In the genomic region with DNA sequence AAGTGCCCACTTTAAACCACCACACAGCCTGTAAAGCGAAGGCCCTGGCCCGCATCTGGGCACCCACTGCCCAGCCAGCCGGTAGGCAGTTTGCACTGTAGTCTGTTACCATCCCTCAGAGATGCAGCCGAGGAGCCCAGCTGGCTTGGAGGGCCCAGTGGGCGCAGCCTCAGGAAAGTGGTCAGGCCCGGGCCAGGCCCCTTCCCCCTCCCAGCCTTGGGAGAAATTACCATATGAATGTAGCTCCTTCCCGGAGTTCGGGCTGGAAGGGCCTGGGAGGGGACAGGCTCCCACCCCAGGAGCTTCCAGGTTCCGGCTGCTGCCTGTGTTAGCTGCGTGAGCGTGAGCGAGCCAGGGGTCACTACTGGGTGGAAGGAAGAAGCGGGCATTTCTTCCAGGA, we compare ENCODE assay signal across 9 cellular contexts.
A peak's percentile ranks its signal among the peaks of the same experiment; 100 is the strongest.
DNase-seq lines count a peak whose midpoint lies in the region; ATAC-seq, FAIRE-seq and TF ChIP-seq lines count a peak whose summit lies in the region.
"Had no signal": no experiment of that assay in that cellular context is flagged by ENCODE, and none has a peak within 500 bp of the region (broad histone marks: within the 10 kb centered on the region; RNA-seq: fewer than 3 reads in every experiment).

No MANE protein-coding gene starts in this region.

- no peak for FAIRE-seq in pancreas (lab: Jason Lieb, UNC)

- WGBS in pancreas, 2 donors, result 87 to 88% methylated on average over 13 of the region's 13 CpGs

- ATAC-seq in effector memory CD8-positive, alpha-beta T cell (replicated peaks), result peak; percentile 9
- no peak for ATAC-seq in pancreas

- BruUV-seq in A673 (replicated peaks; lab: Mats Ljungman, UMichigan), result no TSS peak

- peak overlapping the region; percentile 79 to 83 for H3K4me3 Mint-ChIP-seq in effector memory CD8-positive, alpha-beta T cell

- peaks cover 38% of the 10 kb centered on the region for H3K36me3 Mint-ChIP-seq in effector memory CD8-positive, alpha-beta T cell (ENCODE audit: insufficient read depth)

- peak overlapping the region; percentile 89 to 96 for H3K27ac Mint-ChIP-seq in effector memory CD8-positive, alpha-beta T cell

- H3K27ac ChIP-seq in A673 (ENCODE audit: low read depth, low read length, poor library complexity, severe bottlenecking), result peak overlapping the region; percentile 71
- peak overlapping the region; percentile 39 for H3K27ac ChIP-seq in muscle layer of duodenum (ENCODE audit: low read length)
- H3K27ac ChIP-seq in pancreas, result peak overlapping the region in 2 of 4 donors; percentile 41 to 44

- CTCF ChIA-PET in A673 (lab: Charles Lee), result interaction anchor here (0.7 kb wide), 1 partner anchor 133 kb away, joined by 3 read pairs; no protein-coding TSS in a partner anchor

- H3K4me3 ChIP-seq in A673 (ENCODE audit: low read depth, low read length, poor library complexity, severe bottlenecking), result no peak overlapping the region
- no peak overlapping the region for H3K4me3 ChIP-seq in muscle layer of duodenum (ENCODE audit: low read depth in 1 of 2, low read length in 2 of 2)
- H3K4me3 ChIP-seq in pancreas, result no peak overlapping the region

- H3K36me3 ChIP-seq in A673 (ENCODE audit: insufficient read depth, low read length, poor library complexity, severe bottlenecking), result no peaks in the 10 kb centered on the region
- H3K36me3 ChIP-seq in muscle layer of duodenum (ENCODE audit: control insufficient read depth in 1 of 2, insufficient read depth in 2 of 2, low read length in 2 of 2), result no peaks in the 10 kb centered on the region
- H3K36me3 ChIP-seq in pancreas, result no peaks in the 10 kb centered on the region

- H3K4me1 ChIP-seq in A673 (ENCODE audit: insufficient read depth, low read length, poor library complexity, severe bottlenecking), result peaks cover 39% of the 10 kb centered on the region
- H3K4me1 ChIP-seq in muscle layer of duodenum (ENCODE audit: control insufficient read depth in 1 of 2, insufficient read depth in 2 of 2, low read length in 2 of 2), result peaks cover 24 to 42% of the 10 kb centered on the region in 2 donors
- H3K4me1 ChIP-seq in pancreas, result peaks cover 0 to 11% (median 0%) of the 10 kb centered on the region in 3 donors

- H3K9me3 Mint-ChIP-seq in effector memory CD8-positive, alpha-beta T cell, result no peaks in the 10 kb centered on the region

- H3K27me3 ChIP-seq in A673 (replicated peaks; ENCODE audit: insufficient read depth, low read depth, low read length, poor library complexity), result no peaks in the 10 kb centered on the region
- H3K27me3 ChIP-seq in muscle layer of duodenum (ENCODE audit: low read depth, low read length), result no peaks in the 10 kb centered on the region
- no peaks in the 10 kb centered on the region for H3K27me3 ChIP-seq in pancreas

- peaks cover 70 to 81% of the 10 kb centered on the region in 2 donors for H3K4me1 Mint-ChIP-seq in effector memory CD8-positive, alpha-beta T cell (ENCODE audit: low read depth in 2 of 2)

- no peaks in the 10 kb centered on the region for H3K27me3 Mint-ChIP-seq in effector memory CD8-positive, alpha-beta T cell

- no peaks in the 10 kb centered on the region for H3K9me3 ChIP-seq in A673 (ENCODE audit: low read depth, low read length, poor library complexity, severe bottlenecking)
- H3K9me3 ChIP-seq in muscle layer of duodenum (ENCODE audit: control insufficient read depth in 1 of 2, low read length in 2 of 2), result no peaks in the 10 kb centered on the region
- no peaks in the 10 kb centered on the region for H3K9me3 ChIP-seq in pancreas

- intact Hi-C loops in A673 (cut with micrococcal nuclease; ENCODE audit: unreplicated experiment) (no loop called here), pancreas (cut with DNase I) (no loop called here)

- no peak for TF ChIP-seq CTCF in A673 (conservative IDR thresholded peaks at IDR 0.05; ENCODE audit: low read depth, low read length)
- TF ChIP-seq CTCF in pancreas (IDR thresholded peaks at IDR 0.05), result no peak

- DNase-seq in A673 (ENCODE audit: low spot score) (no peak), NCI-H2227 (lab: John Stamatoyannopoulos, UW; ENCODE audit: unreplicated experiment) (peak; percentile 68), NOMO-1 treated with DMSO at 0.1 percent for 48 hours (lab: John Stamatoyannopoulos, UW; ENCODE audit: unreplicated experiment) (no peak), occipital lobe (lab: John Stamatoyannopoulos, UW) (no peak), pancreas (no peak), GF-D8 (lab: John Stamatoyannopoulos, UW) (no peak)
- no peak for DNase-seq in effector memory CD8-positive, alpha-beta T cell
- DNase-seq: GOT3 had no signal

- POLR2A ChIA-PET in A673 (lab: Charles Lee; ENCODE audit: low non-redundant PET), result no interaction called here
